Comparison of ENCODE assay signal across 18 cellular contexts in the genomic region with DNA sequence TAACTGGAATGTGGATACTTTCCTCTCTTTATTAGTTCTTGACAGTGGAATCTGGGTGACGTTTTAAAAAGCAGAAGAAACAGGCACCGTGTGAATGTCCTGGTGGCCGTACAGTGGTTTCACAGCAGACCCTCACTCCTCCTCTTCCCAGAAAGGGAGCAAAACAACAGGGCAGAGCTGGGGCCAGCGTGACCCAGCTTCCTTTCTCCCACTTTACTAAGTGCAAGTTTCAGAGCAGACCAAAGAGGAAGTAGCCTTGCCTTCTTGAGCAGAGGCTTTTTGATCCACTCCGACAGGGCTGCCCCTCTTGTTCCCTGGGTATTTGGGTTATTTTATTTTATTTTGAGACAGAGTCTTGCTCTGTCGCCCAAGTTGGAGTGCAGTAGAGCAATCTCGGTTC. TPM values are rescaled to one million over a fixed set of nuclear protein-coding genes. Genes with fewer than 3 reads are reported as not detected.
DNase-seq lines count a peak whose midpoint lies in the region; ATAC-seq and TF ChIP-seq lines count a peak whose summit lies in the region.
"Had no signal": no experiment of that assay in that cellular context is flagged by ENCODE, and none has a peak within 500 bp of the region (broad histone marks: within the 10 kb centered on the region; RNA-seq: fewer than 3 reads in every experiment).

No MANE protein-coding gene starts in this region.

- DNase-seq in GM13977 (ENCODE audit: low spot score) (peak; percentile 57), NAMALWA (ENCODE audit: low spot score) (peak; percentile 28), SHP77 (lab: John Stamatoyannopoulos, UW) (no peak), HK-2 (ENCODE audit: unreplicated experiment) (no peak)
- DNase-seq: activated CD4-positive, alpha-beta T cell treated with anti-CD3 and anti-CD28 coated beads, Interleukin-2, amount 50 U/mL, for 48 hours; activated naive CD4-positive, alpha-beta T cell treated with Interleukin-2 at 50 U/mL for 16 hours; CD8-positive, alpha-beta T cell; heart right ventricle; NCI-H187 treated with DMSO at 0.1 percent for 48 hours; NCI-H774 had no signal

- H3K4me3 Mint-ChIP-seq in activated T-helper 17 cell treated with anti-CD3 and anti-CD28 coated beads, Interleukin-2, amount 50 U/mL, for 72 hours: no peak overlapping the region
- H3K4me3 Mint-ChIP-seq: CD8-positive, alpha-beta T cell; neural progenitor cell had no signal

- H3K4me1 ChIP-seq in neutrophil (ENCODE audit: control insufficient read depth in 1 of 2, insufficient read depth in 1 of 2, low read depth in 1 of 2, low read length in 1 of 2): peaks cover 3 to 5% of the 10 kb centered on the region in 2 experiments
- H3K4me1 ChIP-seq: neural progenitor cell had no signal

- peaks cover 6% of the 10 kb centered on the region for H3K4me1 Mint-ChIP-seq in activated T-helper 17 cell treated with anti-CD3 and anti-CD28 coated beads, Interleukin-2, amount 50 U/mL, for 72 hours

- H3K36me3 Mint-ChIP-seq in activated T-helper 17 cell treated with anti-CD3 and anti-CD28 coated beads, Interleukin-2, amount 50 U/mL, for 72 hours (ENCODE audit: low read depth): peaks cover 15% of the 10 kb centered on the region
- H3K36me3 Mint-ChIP-seq: neural progenitor cell had no signal

- no peak overlapping the region for H3K4me3 ChIP-seq in neutrophil (ENCODE audit: low read depth in 1 of 2, low read length in 1 of 2)
- H3K4me3 ChIP-seq: cardiac muscle cell, heart right ventricle, neural progenitor cell, skin epidermis, suprapubic skin had no signal

- TF ChIP-seq CTCF in GM13977 (IDR thresholded peaks at IDR 0.05; ENCODE audit: extremely low read depth, insufficient read depth, missing control alignments) (no peak), neutrophil (IDR thresholded peaks at IDR 0.05) (no peak)

- H3K36me3 ChIP-seq in neutrophil: peaks cover 51% of the 10 kb centered on the region
- H3K36me3 ChIP-seq: neural progenitor cell had no signal

- no peaks in the 10 kb centered on the region for H3K9me3 Mint-ChIP-seq in activated T-helper 17 cell treated with anti-CD3 and anti-CD28 coated beads, Interleukin-2, amount 50 U/mL, for 72 hours
- H3K9me3 Mint-ChIP-seq: CD8-positive, alpha-beta T cell; neural progenitor cell had no signal

- H3K27me3 Mint-ChIP-seq in activated T-helper 17 cell treated with anti-CD3 and anti-CD28 coated beads, Interleukin-2, amount 50 U/mL, for 72 hours: no peaks in the 10 kb centered on the region

- no peak for ATAC-seq in activated T-helper 17 cell treated with anti-CD3 and anti-CD28 coated beads, Interleukin-2, amount 50 U/mL, for 72 hours (replicated peaks)
- no peak for ATAC-seq in GM19467 (IDR thresholded peaks at IDR 0.05; ENCODE audit: unreplicated experiment)
- ATAC-seq: CD8-positive, alpha-beta T cell had no signal

- H3K9me3 ChIP-seq in neutrophil: no peaks in the 10 kb centered on the region
- H3K9me3 ChIP-seq: heart right ventricle, suprapubic skin had no signal

- in situ Hi-C loops in GM13977 (cut with MboI; ENCODE audit: low pct_unique_long_range_greater_than_20kb, low sequenced_read_pairs, unreplicated experiment): no loop called here

- H3K27ac Mint-ChIP-seq in activated T-helper 17 cell treated with anti-CD3 and anti-CD28 coated beads, Interleukin-2, amount 50 U/mL, for 72 hours: peak overlapping the region; percentile 36
- H3K27ac Mint-ChIP-seq: CD8-positive, alpha-beta T cell; neural progenitor cell had no signal

- no peaks in the 10 kb centered on the region for H3K27me3 ChIP-seq in neutrophil
- H3K27me3 ChIP-seq: cardiac muscle cell, heart right ventricle, neural progenitor cell, suprapubic skin had no signal

- peak overlapping the region; percentile 61 for H3K27ac ChIP-seq in neutrophil
- H3K27ac ChIP-seq: cardiac muscle cell, neural progenitor cell, suprapubic skin had no signal

RNA-seq across cellular contexts. Expression of a gene that starts 19.6 kb away (rescaled TPM):
- under 1 TPM in 1 of 2 donors, not detected in 1; 0.87 TPM for total RNA-seq in activated T-helper 17 cell treated with anti-CD3 and anti-CD28 coated beads, Interleukin-2, amount 50 U/mL, for 72 hours
- total RNA-seq: CD8-positive, alpha-beta T cell; G401 had no signal

RNA-seq across cellular contexts. Expression of a gene that starts 20.0 kb away (rescaled TPM):
- total RNA-seq in activated T-helper 17 cell treated with anti-CD3 and anti-CD28 coated beads, Interleukin-2, amount 50 U/mL, for 72 hours: 10 to 100 TPM; 21.3 to 56.6 TPM

RNA-seq across cellular contexts. Expression of a gene that starts 28.2 kb away (rescaled TPM):
- not detected for total RNA-seq in activated T-helper 17 cell treated with anti-CD3 and anti-CD28 coated beads, Interleukin-2, amount 50 U/mL, for 72 hours
- total RNA-seq: CD8-positive, alpha-beta T cell had no signal

RNA-seq across cellular contexts. Expression of a gene that starts 31.3 kb away (rescaled TPM):
- total RNA-seq in activated T-helper 17 cell treated with anti-CD3 and anti-CD28 coated beads, Interleukin-2, amount 50 U/mL, for 72 hours: 10 to 100 TPM; 77.2 to 84.3 TPM

RNA-seq across cellular contexts. Expression of a gene that starts 35.2 kb away (rescaled TPM):
- 10 to 100 TPM; 13.7 to 19.4 TPM for total RNA-seq in activated T-helper 17 cell treated with anti-CD3 and anti-CD28 coated beads, Interleukin-2, amount 50 U/mL, for 72 hours

Comparison
In these comparisons a context has a peak if more than half of its experiments do, and no peak if none do; other contexts are left out.
1. DNase-seq: peak in GM13977 (single experiment) and NAMALWA (single experiment); none in SHP77 (0 of 2) and HK-2 (single experiment).